31 cellular contexts compared by ENCODE assay signal in the genomic region with DNA sequence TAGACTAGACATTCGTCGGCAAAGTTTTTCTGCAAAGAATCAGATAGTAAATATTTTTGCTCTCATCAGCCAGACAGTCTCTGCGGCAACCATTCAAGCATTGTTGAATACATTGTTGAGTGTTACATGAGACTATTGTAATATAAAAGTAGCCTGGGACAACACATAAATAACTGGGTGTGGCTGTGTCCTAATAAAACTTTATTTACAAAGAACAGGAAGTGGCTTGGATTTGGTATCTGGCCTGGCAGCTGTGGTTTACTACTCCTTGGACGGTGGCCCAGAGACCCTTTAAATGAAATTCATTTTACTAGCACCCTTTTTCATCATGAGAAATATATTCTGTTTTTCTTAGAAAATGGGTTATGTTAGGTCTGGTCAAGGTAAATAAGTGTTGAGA.
"Had no signal": no experiment of that assay in that cellular context is flagged by ENCODE, and none has a peak within 500 bp of the region (broad histone marks: within the 10 kb centered on the region; RNA-seq: fewer than 3 reads in every experiment).

No MANE protein-coding gene starts in this region.

- H3K27ac ChIP-seq: ascending aorta, breast epithelium, cardiac muscle cell, colonic mucosa, epithelial cell of prostate, esophagus squamous epithelium, gastroesophageal sphincter, WERI-Rb-1 had no signal

- H3K4me1 ChIP-seq: breast epithelium, colonic mucosa had no signal

- H3K4me1 Mint-ChIP-seq: activated B cell treated with CpG ODN at 0.5 μM for 24 hours; activated naive CD4-positive, alpha-beta T cell treated with anti-CD3 and anti-CD28 coated beads, Interleukin-2, amount 10 ng/mL, durations not matched to agents 7 days and 5 days; activated naive CD8-positive, alpha-beta T cell treated with anti-CD3 and anti-CD28 coated beads, Interleukin-2, amount 10 ng/mL, durations not matched to agents 7 days and 5 days; brain had no signal

- H3K27me3 ChIP-seq: ascending aorta, breast epithelium, cardiac muscle cell, colonic mucosa, esophagus squamous epithelium, gastroesophageal sphincter had no signal

- H3K36me3 ChIP-seq: ascending aorta, breast epithelium, cardiac muscle cell, colonic mucosa, esophagus squamous epithelium, gastroesophageal sphincter, WERI-Rb-1 had no signal

- H3K4me3 ChIP-seq: ascending aorta, breast epithelium, cardiac muscle cell, colonic mucosa, esophagus squamous epithelium, gastroesophageal sphincter had no signal

- H3K27me3 Mint-ChIP-seq: activated B cell treated with CpG ODN at 0.5 μM for 24 hours; activated CD8-positive, alpha-beta T cell treated with anti-CD3 and anti-CD28 coated beads for 36 hours; activated naive CD4-positive, alpha-beta T cell treated with anti-CD3 and anti-CD28 coated beads, Interleukin-2, amount 10 ng/mL, durations not matched to agents 7 days and 5 days; activated naive CD8-positive, alpha-beta T cell treated with anti-CD3 and anti-CD28 coated beads, Interleukin-2, amount 10 ng/mL, durations not matched to agents 7 days and 5 days had no signal

- H3K4me3 Mint-ChIP-seq: activated B cell treated with CpG ODN at 0.5 μM for 24 hours; activated CD8-positive, alpha-beta T cell treated with anti-CD3 and anti-CD28 coated beads for 36 hours; activated naive CD4-positive, alpha-beta T cell treated with anti-CD3 and anti-CD28 coated beads, Interleukin-2, amount 10 ng/mL, durations not matched to agents 7 days and 5 days; activated naive CD8-positive, alpha-beta T cell treated with anti-CD3 and anti-CD28 coated beads, Interleukin-2, amount 10 ng/mL, durations not matched to agents 7 days and 5 days; brain; T-helper 2 cell treated with Interferon-gamma antibody and Interleukin-4, amounts not matched to agents 5 μg/mL and 100 μg/mL, for 36 hours had no signal

- FAIRE-seq: endometrium, endothelial cell of umbilical vein had no signal

- H3K36me3 Mint-ChIP-seq: activated naive CD4-positive, alpha-beta T cell treated with anti-CD3 and anti-CD28 coated beads, Interleukin-2, amount 10 ng/mL, durations not matched to agents 7 days and 5 days; activated naive CD4-positive, alpha-beta T cell treated with anti-CD3 and anti-CD28 coated beads, Interleukin-2, amount 50 U/mL, for 72 hours had no signal

- ATAC-seq: activated CD4-positive, CD25-positive, alpha-beta regulatory T cell treated with anti-CD3 and anti-CD28 coated beads, Interleukin-2, amount 50 U/mL, for 24 hours; activated CD8-positive, alpha-beta T cell treated with anti-CD3 and anti-CD28 coated beads for 36 hours; activated naive CD4-positive, alpha-beta T cell treated with anti-CD3 and anti-CD28 coated beads, Interleukin-2, amount 50 U/mL, for 72 hours; gastroesophageal sphincter had no signal

- H3K9me3 ChIP-seq: ascending aorta, breast epithelium, colonic mucosa, gastroesophageal sphincter had no signal

- H3K27ac Mint-ChIP-seq: activated B cell treated with CpG ODN at 0.5 μM for 24 hours; activated CD8-positive, alpha-beta T cell treated with anti-CD3 and anti-CD28 coated beads for 36 hours; activated naive CD4-positive, alpha-beta T cell treated with anti-CD3 and anti-CD28 coated beads, Interleukin-2, amount 10 ng/mL, durations not matched to agents 7 days and 5 days; activated naive CD4-positive, alpha-beta T cell treated with anti-CD3 and anti-CD28 coated beads, Interleukin-2, amount 50 U/mL, for 72 hours; activated naive CD8-positive, alpha-beta T cell treated with anti-CD3 and anti-CD28 coated beads, Interleukin-2, amount 10 ng/mL, durations not matched to agents 7 days and 5 days; brain; T-helper 2 cell treated with Interferon-gamma antibody and Interleukin-4, amounts not matched to agents 5 μg/mL and 100 μg/mL, for 36 hours had no signal

- H3K9me3 Mint-ChIP-seq: activated naive CD4-positive, alpha-beta T cell treated with anti-CD3 and anti-CD28 coated beads, Interleukin-2, amount 50 U/mL, for 72 hours; T-helper 2 cell treated with Interferon-gamma antibody and Interleukin-4, amounts not matched to agents 5 μg/mL and 100 μg/mL, for 36 hours had no signal

- DNase-seq: activated B cell treated with CpG ODN at 0.5 μM for 24 hours; activated CD4-positive, alpha-beta T cell treated with anti-CD3 and anti-CD28 coated beads for 48 hours; activated CD4-positive, alpha-beta T cell treated with anti-CD3 and anti-CD28 coated beads, Interleukin-2, amount 50 U/mL, for 1 hour; activated CD4-positive, alpha-beta T cell treated with anti-CD3 and anti-CD28 coated beads, Interleukin-2, amount 50 U/mL, for 48 hours; activated CD8-positive, alpha-beta memory T cell treated with anti-CD3 and anti-CD28 coated beads for 24 hours; activated CD8-positive, alpha-beta T cell treated with anti-CD3 and anti-CD28 coated beads for 36 hours; activated gamma-delta T cell; activated naive CD4-positive, alpha-beta T cell; activated naive CD4-positive, alpha-beta T cell treated with anti-CD3 and anti-CD28 coated beads, Interleukin-2, amount 10 ng/mL, durations not matched to agents 7 days and 5 days; activated naive CD8-positive, alpha-beta T cell treated with anti-CD3 and anti-CD28 coated beads, Interleukin-2, amount 10 ng/mL, durations not matched to agents 7 days and 5 days; activated T-cell treated with anti-CD3 and anti-CD28 coated beads, Interleukin-2, amount 50 U/mL, for 48 hours; central memory CD4-positive, alpha-beta T cell; cerebellar nuclear complex; colonic mucosa; effector CD8-positive, alpha-beta T cell; esophagus squamous epithelium; foreskin melanocyte; hippocampal formation; T1000; WERI-Rb-1 had no signal
